14 cellular contexts compared by ENCODE assay signal in genomic region chr11:102295045-102295444, GRCh38. TPM values are rescaled to one million over a fixed set of nuclear protein-coding genes. Genes with fewer than 3 reads are reported as not detected.
DNase-seq lines count a peak whose midpoint lies in the region; ATAC-seq and TF ChIP-seq lines count a peak whose summit lies in the region.
"Had no signal": no experiment of that assay in that cellular context is flagged by ENCODE, and none has a peak within 500 bp of the region (broad histone marks: within the 10 kb centered on the region; RNA-seq: fewer than 3 reads in every experiment).

No MANE protein-coding gene starts in this region.

- in situ Hi-C loops in mammary epithelial cell (cut with MboI; ENCODE audit: low sequenced_read_pairs in 2 of 2): loop anchor here in 1 of 2 donors (10.0 kb wide), 1 partner anchor 50 kb away; the partner anchor contains the start of gene BIRC2

- TF ChIP-seq RAD21 in SK-N-SH (IDR thresholded peaks at IDR 0.05; ENCODE audit: low read length): no peak

- TF ChIP-seq CTCF in mammary epithelial cell (conservative IDR thresholded peaks at IDR 0.05 in 1 of 2, IDR thresholded peaks at IDR 0.05 in 1 of 2; ENCODE audit: extremely low read depth in 1 of 2, insufficient read depth in 1 of 2, low read depth in 1 of 2, low read length in 2 of 2) (no peak), breast epithelium (IDR thresholded peaks at IDR 0.05) (no peak), spleen (IDR thresholded peaks at IDR 0.05 in 8 of 11, conservative IDR thresholded peaks at IDR 0.05 in 3 of 11) (no peak), SK-N-SH (IDR thresholded peaks at IDR 0.05) (no peak)

- no TSS peak for BruUV-seq in mammary epithelial cell (replicated peaks; lab: Mats Ljungman, UMichigan)

- H3K9me3 ChIP-seq in mammary epithelial cell (replicated peaks; ENCODE audit: insufficient read depth, low read length) (no peaks in the 10 kb centered on the region), breast epithelium (no peaks in the 10 kb centered on the region), spleen (peaks cover 0 to 8% (median 0%) of the 10 kb centered on the region in 8 donors), SK-N-SH (no peaks in the 10 kb centered on the region)

- H3K27me3 Mint-ChIP-seq in T-cell: no peaks in the 10 kb centered on the region

- TF ChIP-seq POLR2A in breast epithelium (IDR thresholded peaks at IDR 0.05) (no peak), spleen (IDR thresholded peaks at IDR 0.05) (no peak)

- peak overlapping the region; percentile 86 to 96 for H3K27ac Mint-ChIP-seq in T-cell
- H3K27ac Mint-ChIP-seq: dendritic cell treated with granulocyte-macrophage colony-stimulating factor and Interleukin-4, amounts not matched to agents 40 ng/mL and 50 ng/mL, for 4 days; WTC11 had no signal

- peaks cover 40 to 54% (median 42%) of the 10 kb centered on the region in 3 donors for H3K4me1 Mint-ChIP-seq in T-cell

- no peak overlapping the region for H3K27ac ChIP-seq in mammary epithelial cell (ENCODE audit: insufficient read depth, low read depth, low read length)
- no peak overlapping the region for H3K27ac ChIP-seq in breast epithelium
- peak overlapping the region in 5 of 8 donors; percentile 42 to 80 (median 65) for H3K27ac ChIP-seq in spleen
- H3K27ac ChIP-seq in SK-N-SH (ENCODE audit: low read depth in 2 of 2, low read length in 1 of 2): no peak overlapping the region

- no peaks in the 10 kb centered on the region for H4K20me1 ChIP-seq in mammary epithelial cell (ENCODE audit: insufficient read depth, low read length)
- H4K20me1 ChIP-seq in SK-N-SH (ENCODE audit: insufficient read depth): no peaks in the 10 kb centered on the region

- no peaks in the 10 kb centered on the region for H3K9me3 Mint-ChIP-seq in T-cell
- H3K9me3 Mint-ChIP-seq: dendritic cell treated with granulocyte-macrophage colony-stimulating factor and Interleukin-4, amounts not matched to agents 40 ng/mL and 50 ng/mL, for 4 days had no signal

- H3K4me2 ChIP-seq in mammary epithelial cell (ENCODE audit: insufficient read depth, low read depth, low read length) (no peak overlapping the region), SK-N-SH (no peak overlapping the region)

- DNase-seq in mammary epithelial cell: no peak
- no peak for DNase-seq in breast epithelium (ENCODE audit: low spot score in 2 of 2)
- no peak for DNase-seq in T-cell
- DNase-seq in spleen: no peak
- no peak for DNase-seq in SK-N-SH
- no peak for DNase-seq in OCI-M1 (lab: John Stamatoyannopoulos, UW)
- no peak for DNase-seq in stimulated activated CD4-positive, alpha-beta T cell treated with anti-CD3 and anti-CD28 coated beads, Interleukin-12 subunit alpha, Interleukin-12 subunit beta, amount 100 ng/mL, for 4 hours
- DNase-seq: DMS 273 treated with DMSO at 0.1 percent for 48 hours, glutamatergic neuron, H9 had no signal

- H3K4me3 Mint-ChIP-seq in T-cell: peak overlapping the region in 2 of 3 donors; percentile 4 to 49
- H3K4me3 Mint-ChIP-seq: dendritic cell treated with granulocyte-macrophage colony-stimulating factor and Interleukin-4, amounts not matched to agents 40 ng/mL and 50 ng/mL, for 4 days; H9; WTC11 had no signal

- peak overlapping the region; percentile 59 for H2AFZ ChIP-seq in mammary epithelial cell (ENCODE audit: low read depth, low read length)
- no peak overlapping the region for H2AFZ ChIP-seq in SK-N-SH (ENCODE audit: low read depth)

- H3K4me3 ChIP-seq in mammary epithelial cell (replicated peaks in 1 of 3; ENCODE audit: insufficient read depth in 1 of 3, low read depth in 2 of 3, low read length in 3 of 3): no peak overlapping the region
- H3K4me3 ChIP-seq in breast epithelium: no peak overlapping the region
- H3K4me3 ChIP-seq in spleen: peak overlapping the region in 1 of 8 donors; percentile 61
- no peak overlapping the region for H3K4me3 ChIP-seq in SK-N-SH (ENCODE audit: low read depth in 2 of 2, low read length in 1 of 2)

- ATAC-seq in HG02852 (IDR thresholded peaks at IDR 0.05; ENCODE audit: unreplicated experiment): peak; percentile 33
- no peak for ATAC-seq in T-cell (replicated peaks in 1 of 4)
- ATAC-seq: esophagus mucosa, WTC11 had no signal

- intact Hi-C loops in mammary epithelial cell (cut with micrococcal nuclease): no loop called here
- intact Hi-C loops in breast epithelium (cut with DNase I; ENCODE audit: low total_unique reads): no loop called here
- intact Hi-C loops in spleen (cut with DNase I; ENCODE audit: low total_unique reads): no loop called here

- H3K36me3 ChIP-seq in mammary epithelial cell (ENCODE audit: insufficient read depth, low read length): no peaks in the 10 kb centered on the region
- no peaks in the 10 kb centered on the region for H3K36me3 ChIP-seq in breast epithelium
- H3K36me3 ChIP-seq in spleen: no peaks in the 10 kb centered on the region
- H3K36me3 ChIP-seq in SK-N-SH (replicated peaks in 1 of 2; ENCODE audit: control insufficient read depth in 1 of 2, insufficient read depth in 2 of 2, low read length in 1 of 2): no peaks in the 10 kb centered on the region

- dilution Hi-C loops in mammary epithelial cell (cut with HindIII; ENCODE audit: low sequenced_read_pairs): no loop called here

- H3K27me3 ChIP-seq in mammary epithelial cell (ENCODE audit: insufficient read depth, low read length) (no peaks in the 10 kb centered on the region), breast epithelium (no peaks in the 10 kb centered on the region), spleen (replicated peaks in 1 of 7) (no peaks in the 10 kb centered on the region), SK-N-SH (ENCODE audit: insufficient read depth) (no peaks in the 10 kb centered on the region)

- no peaks in the 10 kb centered on the region for H3F3A ChIP-seq in SK-N-SH (replicated peaks; ENCODE audit: insufficient read depth)

- no peak for TF ChIP-seq EP300 in SK-N-SH (IDR thresholded peaks at IDR 0.05; ENCODE audit: borderline replicate concordance in 1 of 2, low read depth in 1 of 2, low read length in 1 of 2)

- H3K79me2 ChIP-seq in mammary epithelial cell (ENCODE audit: insufficient read depth, low read length) (no peaks in the 10 kb centered on the region), SK-N-SH (ENCODE audit: insufficient read depth) (no peaks in the 10 kb centered on the region)

- H3K9ac ChIP-seq in mammary epithelial cell (ENCODE audit: insufficient read depth, low read length): no peak overlapping the region
- no peak overlapping the region for H3K9ac ChIP-seq in SK-N-SH

- no peaks in the 10 kb centered on the region for H3K36me3 Mint-ChIP-seq in T-cell
- H3K36me3 Mint-ChIP-seq: WTC11 had no signal

- H3K4me1 ChIP-seq in mammary epithelial cell (ENCODE audit: insufficient read depth, low read length) (peaks cover under 1% of the 10 kb centered on the region), breast epithelium (no peaks in the 10 kb centered on the region), spleen (peaks cover 13 to 43% (median 22%) of the 10 kb centered on the region in 6 donors), SK-N-SH (ENCODE audit: control insufficient read depth in 1 of 2, insufficient read depth in 2 of 2, low read depth in 1 of 2, low read length in 1 of 2) (peaks cover 0 to under 1% of the 10 kb centered on the region in 2 experiments; a peak in 3 of 4 replicates)

- POLR2A ChIA-PET in T-cell (lab: Charles Lee) (interaction anchor here in 1 of 2 donors (2.2 kb wide), 1 partner anchor 23 kb away, joined by 11 read pairs; no protein-coding TSS in a partner anchor), SK-N-SH (lab: Yijun Ruan, JAX) (no interaction called here)

- no peaks in the 10 kb centered on the region for H3K9me2 ChIP-seq in SK-N-SH

- WGBS in mammary epithelial cell (ENCODE audit: low coverage, missing lambda C conversion rate): 63% methylated on average over 2 of the region's 2 CpGs
- 41 to 65% (median 58%) methylated on average over 2 of the region's 2 CpGs for WGBS in spleen, 5 donors
- WGBS in SK-N-SH (ENCODE audit: low lambda C conversion rate): 52% methylated on average over 2 of the region's 2 CpGs

- CTCF ChIA-PET in mammary epithelial cell (lab: Charles Lee; ENCODE audit: low non-redundant PET) (no interaction called here), T-cell (lab: Charles Lee) (interaction anchor here (0.6 to 3.6 kb wide), 24 partner anchors 10 to 371 kb away, joined by 3 to 66 read pairs (median 10); partner anchors contain the start of genes BIRC2 (in 1 of the 2) and BIRC3 (in 1 of the 2)), SK-N-SH (lab: Yijun Ruan, JAX) (interaction anchor here (1.1 to 3.6 kb wide), 7 partner anchors 12 to 201 kb away, joined by 3 to 21 read pairs (median 9); no protein-coding TSS in a partner anchor)

TF ChIP-seq in SK-N-SH, 30 proteins besides CTCF, POLR2A, EP300 and RAD21 (continues in another document):
- no peak for TF ChIP-seq FOXM1 (IDR thresholded peaks at IDR 0.05; ENCODE audit: low read depth)
- no peak for TF ChIP-seq NRF1 (IDR thresholded peaks at IDR 0.05; ENCODE audit: low read depth, low read length)
- TF ChIP-seq CHD2 (IDR thresholded peaks at IDR 0.05; ENCODE audit: low read length, partially characterized antibody): no peak
- TF ChIP-seq EZH2phosphoT487 (IDR thresholded peaks at IDR 0.05; ENCODE audit: borderline replicate concordance, low read depth): no peak

RNA-seq across cellular contexts. Expression of gene BIRC3, which starts 22.2 kb away (rescaled TPM):
- total RNA-seq in mammary epithelial cell (10 to 100 TPM in 1 of 2 donors, under 1 TPM in 1; 0.83 to 17.5 TPM), breast epithelium (10 to 100 TPM in 2 of 3 donors, 1 to 10 TPM in 1; 2.6 to 30.0 (median 10.8) TPM), T-cell (100 to 1,000 TPM in 2 of 5 donors, 10 to 100 TPM in 3; 82.6 to 114 (median 96.0) TPM), spleen (100 to 1,000 TPM in 3 of 7 donors, 10 to 100 TPM in 4; 73.9 to 164 (median 97.6) TPM)
- polyA plus RNA-seq in mammary epithelial cell (1.00 TPM), spleen (10 to 100 TPM; 35.0 to 52.0 (median 41.4) TPM), SK-N-SH (2012; rRNA removed) (0.46 and 0.62 TPM in 2 replicates)
- polyA minus RNA-seq in mammary epithelial cell: 1.7 TPM
- polyA plus RNA-seq in SK-N-SH (2012; cell fraction: cytosol; rRNA removed): 0.66 and 0.93 TPM in 2 replicates
- 0.26 and 0.57 TPM in 2 replicates for polyA plus RNA-seq in SK-N-SH (2012; cell fraction: nucleus; rRNA removed)

RNA-seq across cellular contexts. Expression of gene BIRC2, which starts 52.0 kb away (rescaled TPM):
- total RNA-seq in mammary epithelial cell (10 to 100 TPM; 59.4 to 78.2 TPM), breast epithelium (10 to 100 TPM; 45.6 to 95.7 (median 48.5) TPM), T-cell (100 to 1,000 TPM in 1 of 5 donors, 10 to 100 TPM in 4; 53.3 to 100 (median 60.8) TPM), spleen (100 to 1,000 TPM in 1 of 7 donors, 10 to 100 TPM in 6; 43.8 to 101 (median 49.8) TPM)
- polyA plus RNA-seq in mammary epithelial cell (23.6 TPM), spleen (10 to 100 TPM; 24.0 to 32.0 (median 27.7) TPM), SK-N-SH (2012; rRNA removed) (20.1 and 32.3 TPM in 2 replicates)
- polyA minus RNA-seq in mammary epithelial cell: 20.2 TPM
- 27.8 and 30.5 TPM in 2 replicates for polyA plus RNA-seq in SK-N-SH (2012; cell fraction: cytosol; rRNA removed)
- polyA plus RNA-seq in SK-N-SH (2012; cell fraction: nucleus; rRNA removed): 18.5 and 36.1 TPM in 2 replicates

Comparison
In these comparisons a context has a peak if more than half of its experiments do, and no peak if none do; other contexts are left out.
1. H3K27ac ChIP-seq: peak in spleen (5 of 8); none in mammary epithelial cell (single experiment), breast epithelium (0 of 2) and SK-N-SH (0 of 2).